Comparison of ENCODE assay signal across 20 cellular contexts in genomic region chr18:9704233-9705118, GRCh38. TPM values are rescaled to one million over a fixed set of nuclear protein-coding genes. Genes with fewer than 3 reads are reported as not detected.
DNase-seq lines count a peak whose midpoint lies in the region; ATAC-seq, FAIRE-seq and TF ChIP-seq lines count a peak whose summit lies in the region.
"Had no signal": no experiment of that assay in that cellular context is flagged by ENCODE, and none has a peak within 500 bp of the region (broad histone marks: within the 10 kb centered on the region; RNA-seq: fewer than 3 reads in every experiment).

No MANE protein-coding gene starts in this region.

- no peaks in the 10 kb centered on the region for H3K36me3 ChIP-seq in GM12878 (ENCODE audit: control insufficient read depth in 2 of 2, insufficient read depth in 2 of 2, low read length in 1 of 2)
- no peaks in the 10 kb centered on the region for H3K36me3 ChIP-seq in CD8-positive, alpha-beta memory T cell (ENCODE audit: insufficient read depth, low read length)
- H3K36me3 ChIP-seq: upper lobe of left lung had no signal

- no peak overlapping the region for H3K27ac ChIP-seq in GM12878 (ENCODE audit: control insufficient read depth, insufficient read depth)
- no peak overlapping the region for H3K27ac ChIP-seq in CD8-positive, alpha-beta memory T cell (ENCODE audit: low read depth, low read length)
- H3K27ac ChIP-seq: SK-N-MC had no signal

- SMC1A ChIA-PET in GM12878 (lab: Charles Lee; ENCODE audit: uncharacterized antibody, unreplicated experiment): no interaction called here

- RAD21 ChIA-PET in GM12878 (lab: Charles Lee; ENCODE audit: unreplicated experiment): no interaction called here

- H3K4me3 ChIP-seq in GM12878: no peak overlapping the region
- H3K4me3 ChIP-seq in CD8-positive, alpha-beta memory T cell (ENCODE audit: low read length): no peak overlapping the region
- H3K4me3 ChIP-seq: SK-N-MC, upper lobe of left lung had no signal

- no peak for TF ChIP-seq RAD21 in GM12878 (IDR thresholded peaks at IDR 0.05; ENCODE audit: insufficient read depth, low read depth, low read length)

- H3K9ac ChIP-seq in GM12878 (ENCODE audit: control insufficient read depth, insufficient read depth, low read length): no peak overlapping the region

- peaks cover 35% of the 10 kb centered on the region for H3K4me1 ChIP-seq in GM12878 (ENCODE audit: control insufficient read depth, insufficient read depth, low read length)
- H3K4me1 ChIP-seq in CD8-positive, alpha-beta memory T cell (ENCODE audit: insufficient read depth, low read length): peaks cover 10% of the 10 kb centered on the region

- H3K79me2 ChIP-seq in GM12878 (ENCODE audit: control insufficient read depth, insufficient read depth, low read length): no peaks in the 10 kb centered on the region; the same call in none of the 2 replicates

- H3K27ac Mint-ChIP-seq in stimulated activated memory B cell treated with anti-CD40 and anti-IgM and Interleukin-4, amounts not matched to agents 10 μg/mL and 1 μg/mL and 100 μg/mL, for 72 hours: peak overlapping the region; percentile 59
- no peak overlapping the region for H3K27ac Mint-ChIP-seq in CD8-positive, alpha-beta memory T cell

- intact Hi-C loops in GM12878 (cut with micrococcal nuclease; ENCODE audit: unreplicated experiment): loop anchor here (10.0 kb wide), 1 partner anchor 90 kb away; the partner anchor contains the start of gene PPP4R1

- H3K36me3 Mint-ChIP-seq in activated T-cell treated with anti-CD3 and anti-CD28 coated beads, Interleukin-2, amount 50 U/mL, for 4 hours (ENCODE audit: insufficient read depth): no peaks in the 10 kb centered on the region
- H3K36me3 Mint-ChIP-seq in stimulated activated memory B cell treated with anti-CD40 and anti-IgM and Interleukin-4, amounts not matched to agents 10 μg/mL and 1 μg/mL and 100 μg/mL, for 72 hours: no peaks in the 10 kb centered on the region
- H3K36me3 Mint-ChIP-seq in CD8-positive, alpha-beta memory T cell: no peaks in the 10 kb centered on the region

- no peak overlapping the region for H2AFZ ChIP-seq in GM12878 (ENCODE audit: control insufficient read depth, low read depth, low read length)

- no peak for TF ChIP-seq CTCF in GM12878 (IDR thresholded peaks at IDR 0.05 in 2 of 3, conservative IDR thresholded peaks at IDR 0.05 in 1 of 3; ENCODE audit: control insufficient read depth in 2 of 3, extremely low read depth in 1 of 3, insufficient read depth in 1 of 3, low read depth in 3 of 3, low read length in 3 of 3)

- H4K20me1 ChIP-seq in GM12878 (ENCODE audit: control insufficient read depth, insufficient read depth): no peaks in the 10 kb centered on the region

- TF ChIP-seq POLR2A in GM12878 (IDR thresholded peaks at IDR 0.05; ENCODE audit: low read depth, low read length): no peak

- FAIRE-seq in GM12878 (lab: Jason Lieb, UNC): no peak
- FAIRE-seq: bronchial epithelial cell had no signal

- H3K9me3 ChIP-seq in GM12878 (replicated peaks; ENCODE audit: control insufficient read depth, insufficient read depth, low read length): no peaks in the 10 kb centered on the region
- H3K9me3 ChIP-seq in CD8-positive, alpha-beta memory T cell (ENCODE audit: low read length): no peaks in the 10 kb centered on the region
- H3K9me3 ChIP-seq: upper lobe of left lung had no signal

- BruUV-seq in GM12878 (replicated peaks; lab: Mats Ljungman, UMichigan): no TSS peak

- no peak overlapping the region for H3K4me3 Mint-ChIP-seq in activated T-cell treated with anti-CD3 and anti-CD28 coated beads, Interleukin-2, amount 50 U/mL, for 4 hours
- no peak overlapping the region for H3K4me3 Mint-ChIP-seq in stimulated activated memory B cell treated with anti-CD40 and anti-IgM and Interleukin-4, amounts not matched to agents 10 μg/mL and 1 μg/mL and 100 μg/mL, for 72 hours
- no peak overlapping the region for H3K4me3 Mint-ChIP-seq in CD8-positive, alpha-beta memory T cell
- H3K4me3 Mint-ChIP-seq: CD14-positive monocyte had no signal

- peaks cover 14% of the 10 kb centered on the region for H3K4me1 Mint-ChIP-seq in activated T-cell treated with anti-CD3 and anti-CD28 coated beads, Interleukin-2, amount 50 U/mL, for 4 hours (ENCODE audit: low read depth)
- peaks cover 57% of the 10 kb centered on the region for H3K4me1 Mint-ChIP-seq in stimulated activated memory B cell treated with anti-CD40 and anti-IgM and Interleukin-4, amounts not matched to agents 10 μg/mL and 1 μg/mL and 100 μg/mL, for 72 hours
- H3K4me1 Mint-ChIP-seq in CD8-positive, alpha-beta memory T cell: peaks cover 9 to 20% (median 14%) of the 10 kb centered on the region in 3 donors

- H3K9me3 Mint-ChIP-seq in activated T-cell treated with anti-CD3 and anti-CD28 coated beads, Interleukin-2, amount 50 U/mL, for 4 hours: no peaks in the 10 kb centered on the region
- H3K9me3 Mint-ChIP-seq in stimulated activated memory B cell treated with anti-CD40 and anti-IgM and Interleukin-4, amounts not matched to agents 10 μg/mL and 1 μg/mL and 100 μg/mL, for 72 hours: no peaks in the 10 kb centered on the region
- peaks cover 0 to 2% (median 0%) of the 10 kb centered on the region in 5 donors for H3K9me3 Mint-ChIP-seq in CD8-positive, alpha-beta memory T cell
- H3K9me3 Mint-ChIP-seq: nephron had no signal

- peaks cover 50% of the 10 kb centered on the region for H3K27me3 Mint-ChIP-seq in activated T-cell treated with anti-CD3 and anti-CD28 coated beads, Interleukin-2, amount 50 U/mL, for 4 hours (ENCODE audit: low read depth)
- H3K27me3 Mint-ChIP-seq in stimulated activated memory B cell treated with anti-CD40 and anti-IgM and Interleukin-4, amounts not matched to agents 10 μg/mL and 1 μg/mL and 100 μg/mL, for 72 hours: no peaks in the 10 kb centered on the region
- H3K27me3 Mint-ChIP-seq in CD8-positive, alpha-beta memory T cell: peaks cover 20 to 56% of the 10 kb centered on the region in 2 donors

- peak overlapping the region; percentile 40 for H3K4me2 ChIP-seq in GM12878 (ENCODE audit: control insufficient read depth, insufficient read depth)

- WGBS in GM12878 (ENCODE audit: insufficient coverage, insufficient replicate concordance, low lambda C conversion rate, missing lambda C conversion rate): 50% methylated on average over 11 of the region's 11 CpGs

- POLR2A ChIA-PET in GM12878 (lab: Charles Lee): no interaction called here
- POLR2A ChIA-PET in CD8-positive, alpha-beta memory T cell (lab: Charles Lee): no interaction called here

- no peak for TF ChIP-seq EP300 in GM12878 (IDR thresholded peaks at IDR 0.05; ENCODE audit: borderline replicate concordance in 1 of 2, control insufficient read depth in 1 of 2, low read depth in 2 of 2, low read length in 2 of 2)

- DNase-seq in activated T-cell treated with anti-CD3 and anti-CD28 coated beads, Interleukin-2, amount 50 U/mL, for 4 hours: no peak
- DNase-seq in activated T-cell treated with anti-CD3 and anti-CD28 coated beads for 4 hours: no peak
- peak; percentile 35 for DNase-seq in GM12878 (ENCODE audit: low read depth, low spot score)
- no peak for DNase-seq in NCI-H510A treated with DMSO at 0.1 percent for 48 hours (lab: John Stamatoyannopoulos, UW)
- DNase-seq in activated CD4-positive, CD25-positive, alpha-beta regulatory T cell treated with anti-CD3 and anti-CD28 coated beads, Interleukin-2, amount 50 U/mL, for 72 hours: no peak
- DNase-seq in CD8-positive, alpha-beta memory T cell: no peak
- DNase-seq: activated effector memory CD4-positive, alpha-beta T cell treated with Interleukin-2 at 50 U/mL for 16 hours; cortex of kidney; midbrain; NCI-H187; NCI-H446; NK-92 treated with Interleukin-12 subunit alpha and Interleukin-12 subunit beta, amount 100 ng/mL, for 24 hours; stimulated activated CD4-positive, alpha-beta T cell treated with anti-CD3 and anti-CD28 coated beads, Interleukin-4, amount 100 ng/mL, for 1 hour; upper lobe of left lung had no signal

- peaks cover 2 to 8% of the 10 kb centered on the region in 2 experiments for H3K27me3 ChIP-seq in GM12878 (replicated peaks in 1 of 2; ENCODE audit: control insufficient read depth in 2 of 2, insufficient read depth in 2 of 2, low read length in 1 of 2)
- peaks cover 1% of the 10 kb centered on the region for H3K27me3 ChIP-seq in CD8-positive, alpha-beta memory T cell (ENCODE audit: insufficient read depth, low read length, poor library complexity, severe bottlenecking)
- H3K27me3 ChIP-seq: upper lobe of left lung had no signal

- in situ Hi-C loops in GM12878 (cut with MboI): no loop called here

- peak; percentile 49 for ATAC-seq in activated T-cell treated with anti-CD3 and anti-CD28 coated beads, Interleukin-2, amount 50 U/mL, for 4 hours
- ATAC-seq in HG02610 (IDR thresholded peaks at IDR 0.05; ENCODE audit: unreplicated experiment) (peak; percentile 33), GM12878 (peak; percentile 40)
- no peak for ATAC-seq in stimulated activated memory B cell treated with anti-CD40 and anti-IgM and Interleukin-4, amounts not matched to agents 10 μg/mL and 1 μg/mL and 100 μg/mL, for 72 hours

- CTCF ChIA-PET in GM12878 (lab: Yijun Ruan, JAX): no interaction called here
- CTCF ChIA-PET in CD8-positive, alpha-beta memory T cell (lab: Charles Lee): no interaction called here

TF ChIP-seq in GM12878, 131 proteins besides CTCF, POLR2A, EP300 and RAD21 (continues in another document):
- TF ChIP-seq TCF7 (IDR thresholded peaks at IDR 0.05; ENCODE audit: borderline replicate concordance) (peak; percentile 73), IRF4 (IDR thresholded peaks at IDR 0.05; ENCODE audit: low read depth, low read length) (0 out of 2 replicates have a peak, but pooled peaks have one; percentile 23)

RNA-seq across cellular contexts. Expression of gene RAB31, which starts 3.6 kb away (rescaled TPM):
- 1 to 10 TPM in 2 of 3 donors, under 1 TPM in 1; 0.40 to 1.8 (median 1.2) TPM for total RNA-seq in activated T-cell treated with anti-CD3 and anti-CD28 coated beads, Interleukin-2, amount 50 U/mL, for 4 hours
- 5.0 and 9.0 TPM in 2 replicates for total RNA-seq in GM12878 (2013; cell fraction: nucleolus; rRNA removed)
- 11.6 and 12.0 TPM in 2 replicates for total RNA-seq in GM12878 (2014; rRNA removed)
- 12.7 TPM in 2 replicates for total RNA-seq in GM12878 (2014; rRNA removed; fragmentation: Illumina TruSeq; extraction: Trizol)
- total RNA-seq in GM12878 (2021): 19.4 and 23.3 TPM in 2 replicates
- 5.2 TPM for polyA plus RNA-seq in GM12878 (2011; ENCODE audit: low read depth)
- polyA plus RNA-seq in GM12878 (2011; rRNA removed): 0.62 and 0.80 TPM in 2 replicates
- 0.40 and 1.1 TPM in 2 replicates for polyA plus RNA-seq in GM12878 (2011; cell fraction: cytosol; rRNA removed)
- 0.13 and 1.3 TPM in 2 replicates for polyA plus RNA-seq in GM12878 (2011; cell fraction: nucleus; rRNA removed)
- polyA plus RNA-seq in GM12878 (2012): 7.3 and 9.0 TPM in 2 replicates
- polyA plus RNA-seq in GM12878 (2014; fragmentation: Illumina TruSeq; extraction: Trizol): 14.8 and 17.5 TPM in 2 replicates
- 1 to 10 TPM; 6.4 to 8.9 TPM for polyA plus RNA-seq in GM12878 (2014; fragmentation: Nextera tagmentation; extraction: Ambion mirVana)
- 8.9 and 9.2 TPM in 2 replicates for polyA plus RNA-seq in GM12878 (2014; rRNA removed)
- 10 to 100 TPM; 18.1 to 21.3 TPM for polyA plus RNA-seq in GM12878 (2016; fragmentation: Nextera tagmentation; extraction: Ambion mirVana)
- polyA minus RNA-seq in GM12878 (2011; rRNA and poly(A)+ RNA removed): 0.26 and 3.0 TPM in 2 replicates
- polyA minus RNA-seq in GM12878 (2011; cell fraction: cytosol; rRNA and poly(A)+ RNA removed): 1.7 TPM in 1 of 2 replicates, not detected in the other
- 0.60 and 4.4 TPM in 2 replicates for polyA minus RNA-seq in GM12878 (2011; cell fraction: nucleus; rRNA and poly(A)+ RNA removed)
- total RNA-seq in CD8-positive, alpha-beta memory T cell: 1 to 10 TPM in 1 of 2 experiments, under 1 TPM in 1; 0.57 to 1.1 TPM
- 4.7 TPM for polyA plus RNA-seq in CD8-positive, alpha-beta memory T cell
